ENCODE assay signal across 20 cellular contexts in genomic region chr1:99084562-99084961, GRCh38.
A peak's percentile ranks its signal among the peaks of the same experiment; 100 is the strongest.
DNase-seq lines count a peak whose midpoint lies in the region; ATAC-seq, FAIRE-seq and TF ChIP-seq lines count a peak whose summit lies in the region.
"Had no signal": no experiment of that assay in that cellular context is flagged by ENCODE, and none has a peak within 500 bp of the region (broad histone marks: within the 10 kb centered on the region; RNA-seq: fewer than 3 reads in every experiment).

No MANE protein-coding gene starts in this region.

- TF ChIP-seq POLR2A in GM12878 (IDR thresholded peaks at IDR 0.05; ENCODE audit: low read depth, low read length), result no peak
- TF ChIP-seq POLR2A in GM12892 (IDR thresholded peaks at IDR 0.05; ENCODE audit: low read depth, low read length), result no peak

- TF ChIP-seq CTCF in GM12878 (IDR thresholded peaks at IDR 0.05 in 2 of 3, conservative IDR thresholded peaks at IDR 0.05 in 1 of 3; ENCODE audit: control insufficient read depth in 2 of 3, extremely low read depth in 1 of 3, insufficient read depth in 1 of 3, low read depth in 3 of 3, low read length in 3 of 3), result no peak

- SMC1A ChIA-PET in GM12878 (lab: Charles Lee; ENCODE audit: uncharacterized antibody, unreplicated experiment), result no interaction called here

- H2AFZ ChIP-seq in GM12878 (ENCODE audit: control insufficient read depth, low read depth, low read length), result no peak overlapping the region

- ATAC-seq in GM19035 (IDR thresholded peaks at IDR 0.05; ENCODE audit: unreplicated experiment) (peak; percentile 74), GM21723 (IDR thresholded peaks at IDR 0.05; ENCODE audit: unreplicated experiment) (peak; percentile 68), HG03135 (IDR thresholded peaks at IDR 0.05; ENCODE audit: unreplicated experiment) (peak; percentile 82), GM12878 (peak; percentile 83)
- ATAC-seq: left colon, T-cell had no signal

- no peaks in the 10 kb centered on the region; the same call in 1 of the 2 replicates for H3K4me1 ChIP-seq in GM12878 (ENCODE audit: control insufficient read depth, insufficient read depth, low read length)
- H3K4me1 ChIP-seq: colonic mucosa, esophagus muscularis mucosa, prostate gland had no signal

- no peaks in the 10 kb centered on the region for H3K79me2 ChIP-seq in GM12878 (ENCODE audit: control insufficient read depth, insufficient read depth, low read length)

- WGBS in GM12878 (ENCODE audit: insufficient coverage, insufficient replicate concordance, low lambda C conversion rate, missing lambda C conversion rate), result 0% methylated on average over 1 of the region's 1 CpG

- CTCF ChIA-PET in GM12878 (lab: Yijun Ruan, JAX), result no interaction called here

- H3K9ac ChIP-seq in GM12878 (ENCODE audit: control insufficient read depth, insufficient read depth, low read length), result no peak overlapping the region

- H3K27me3 ChIP-seq in GM12878 (replicated peaks in 1 of 2; ENCODE audit: control insufficient read depth in 2 of 2, insufficient read depth in 2 of 2, low read length in 1 of 2), result no peaks in the 10 kb centered on the region
- H3K27me3 ChIP-seq: colonic mucosa, esophagus muscularis mucosa had no signal

- FAIRE-seq in GM12878 (lab: Jason Lieb, UNC) (peak; percentile 68), GM12892 (lab: Jason Lieb, UNC) (no peak)
- FAIRE-seq: RCC 7860 had no signal

- TF ChIP-seq EP300 in GM12878 (IDR thresholded peaks at IDR 0.05; ENCODE audit: borderline replicate concordance in 1 of 2, control insufficient read depth in 1 of 2, low read depth in 2 of 2, low read length in 2 of 2), result no peak

- POLR2A ChIA-PET in GM12878 (lab: Charles Lee), result no interaction called here

- intact Hi-C loops in GM12878 (cut with micrococcal nuclease; ENCODE audit: unreplicated experiment), result no loop called here
- intact Hi-C loops in cardiac septum (cut with DNase I), result no loop called here

- no peak overlapping the region for H3K4me2 ChIP-seq in GM12878 (ENCODE audit: control insufficient read depth, insufficient read depth)

- H3K36me3 ChIP-seq in GM12878 (ENCODE audit: control insufficient read depth in 2 of 2, insufficient read depth in 2 of 2, low read length in 1 of 2), result no peaks in the 10 kb centered on the region
- H3K36me3 ChIP-seq: colonic mucosa, esophagus muscularis mucosa, prostate gland had no signal

- TF ChIP-seq RAD21 in GM12878 (IDR thresholded peaks at IDR 0.05; ENCODE audit: insufficient read depth, low read depth, low read length), result no peak

- no peaks in the 10 kb centered on the region for H4K20me1 ChIP-seq in GM12878 (ENCODE audit: control insufficient read depth, insufficient read depth)

- RAD21 ChIA-PET in GM12878 (lab: Charles Lee; ENCODE audit: unreplicated experiment), result no interaction called here

- in situ Hi-C loops in GM12878 (cut with MboI), result no loop called here

- H3K27ac ChIP-seq in GM12878 (ENCODE audit: control insufficient read depth, insufficient read depth), result no peak overlapping the region
- H3K27ac ChIP-seq: colonic mucosa, esophagus muscularis mucosa, prostate gland had no signal

- no TSS peak for BruUV-seq in GM12878 (replicated peaks; lab: Mats Ljungman, UMichigan)

- H3K4me3 ChIP-seq in GM12878, result no peak overlapping the region
- H3K4me3 ChIP-seq: colonic mucosa, esophagus muscularis mucosa, prostate gland had no signal

- DNase-seq in GM12878 (ENCODE audit: low read depth, low spot score) (peak; percentile 7), GM12892 (ENCODE audit: insufficient read length) (no peak), LoVo (ENCODE audit: low spot score) (no peak), cardiac septum (ENCODE audit: low spot score) (no peak), NCI-H187 treated with DMSO at 0.1 percent for 48 hours (lab: John Stamatoyannopoulos, UW) (no peak)
- DNase-seq: activated CD4-positive, alpha-beta T cell treated with anti-CD3 and anti-CD28 coated beads for 1 hour; amygdala; CD4-positive, alpha-beta T cell; colonic mucosa; hippocampal formation; left colon; NCI-H1436; NCI-H524 treated with DMSO at 0.1 percent for 48 hours; T-cell had no signal

- no peaks in the 10 kb centered on the region for H3K9me3 ChIP-seq in GM12878 (replicated peaks; ENCODE audit: control insufficient read depth, insufficient read depth, low read length)
- H3K9me3 ChIP-seq: colonic mucosa, esophagus muscularis mucosa, prostate gland had no signal

TF ChIP-seq in GM12878, 131 proteins besides CTCF, POLR2A, EP300 and RAD21 (continues in another document):
- TF ChIP-seq MEF2A (IDR thresholded peaks at IDR 0.05; ENCODE audit: insufficient read depth, low read depth, low read length) (peak; percentile 62; the same call in 1 of the 2 replicates), PKNOX1 (IDR thresholded peaks at IDR 0.05) (peak; percentile 92), RUNX3 (IDR thresholded peaks at IDR 0.05; ENCODE audit: low read length) (peak; percentile 31; the same call in 1 of the 2 replicates), NFYA (IDR thresholded peaks at IDR 0.05; ENCODE audit: borderline replicate concordance, low read depth, low read length) (no peak), LARP7 (IDR thresholded peaks at IDR 0.05) (no peak), NFIC (IDR thresholded peaks at IDR 0.05; ENCODE audit: low read depth, low read length) (peak; percentile 44; the same call in 1 of the 2 replicates), CEBPZ (IDR thresholded peaks at IDR 0.05; ENCODE audit: low read depth, low read length) (no peak), ZBTB40 (IDR thresholded peaks at IDR 0.05; ENCODE audit: borderline replicate concordance) (no peak), ZNF622 (IDR thresholded peaks at IDR 0.05) (no peak), MEF2B (IDR thresholded peaks at IDR 0.05; ENCODE audit: partially characterized antibody, poor library complexity, severe bottlenecking) (peak; percentile 81), MTA2 (IDR thresholded peaks at IDR 0.05; ENCODE audit: low read depth) (peak; percentile 76), HDAC2 (IDR thresholded peaks at IDR 0.05) (no peak), SIX5 (IDR thresholded peaks at IDR 0.05; ENCODE audit: low read depth, low read length, severe bottlenecking) (no peak)
